ENCODE assay signal across 1 cellular context in genomic region chr2:228590681-228591080, GRCh38.
A peak's percentile ranks its signal among the peaks of the same experiment; 100 is the strongest.
TF ChIP-seq lines count a peak whose summit lies in the region.

No MANE protein-coding gene starts in this region.

TF ChIP-seq in GM12878, 131 proteins besides CTCF, POLR2A, EP300 and RAD21 (continued from another document):
- TF ChIP-seq, protein P1, sequence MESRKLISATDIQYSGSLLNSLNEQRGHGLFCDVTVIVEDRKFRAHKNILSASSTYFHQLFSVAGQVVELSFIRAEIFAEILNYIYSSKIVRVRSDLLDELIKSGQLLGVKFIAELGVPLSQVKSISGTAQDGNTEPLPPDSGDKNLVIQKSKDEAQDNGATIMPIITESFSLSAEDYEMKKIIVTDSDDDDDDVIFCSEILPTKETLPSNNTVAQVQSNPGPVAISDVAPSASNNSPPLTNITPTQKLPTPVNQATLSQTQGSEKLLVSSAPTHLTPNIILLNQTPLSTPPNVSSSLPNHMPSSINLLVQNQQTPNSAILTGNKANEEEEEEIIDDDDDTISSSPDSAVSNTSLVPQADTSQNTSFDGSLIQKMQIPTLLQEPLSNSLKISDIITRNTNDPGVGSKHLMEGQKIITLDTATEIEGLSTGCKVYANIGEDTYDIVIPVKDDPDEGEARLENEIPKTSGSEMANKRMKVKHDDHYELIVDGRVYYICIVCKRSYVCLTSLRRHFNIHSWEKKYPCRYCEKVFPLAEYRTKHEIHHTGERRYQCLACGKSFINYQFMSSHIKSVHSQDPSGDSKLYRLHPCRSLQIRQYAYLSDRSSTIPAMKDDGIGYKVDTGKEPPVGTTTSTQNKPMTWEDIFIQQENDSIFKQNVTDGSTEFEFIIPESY (IDR thresholded peaks at IDR 0.05), result no peak
- TF ChIP-seq, protein P2, sequence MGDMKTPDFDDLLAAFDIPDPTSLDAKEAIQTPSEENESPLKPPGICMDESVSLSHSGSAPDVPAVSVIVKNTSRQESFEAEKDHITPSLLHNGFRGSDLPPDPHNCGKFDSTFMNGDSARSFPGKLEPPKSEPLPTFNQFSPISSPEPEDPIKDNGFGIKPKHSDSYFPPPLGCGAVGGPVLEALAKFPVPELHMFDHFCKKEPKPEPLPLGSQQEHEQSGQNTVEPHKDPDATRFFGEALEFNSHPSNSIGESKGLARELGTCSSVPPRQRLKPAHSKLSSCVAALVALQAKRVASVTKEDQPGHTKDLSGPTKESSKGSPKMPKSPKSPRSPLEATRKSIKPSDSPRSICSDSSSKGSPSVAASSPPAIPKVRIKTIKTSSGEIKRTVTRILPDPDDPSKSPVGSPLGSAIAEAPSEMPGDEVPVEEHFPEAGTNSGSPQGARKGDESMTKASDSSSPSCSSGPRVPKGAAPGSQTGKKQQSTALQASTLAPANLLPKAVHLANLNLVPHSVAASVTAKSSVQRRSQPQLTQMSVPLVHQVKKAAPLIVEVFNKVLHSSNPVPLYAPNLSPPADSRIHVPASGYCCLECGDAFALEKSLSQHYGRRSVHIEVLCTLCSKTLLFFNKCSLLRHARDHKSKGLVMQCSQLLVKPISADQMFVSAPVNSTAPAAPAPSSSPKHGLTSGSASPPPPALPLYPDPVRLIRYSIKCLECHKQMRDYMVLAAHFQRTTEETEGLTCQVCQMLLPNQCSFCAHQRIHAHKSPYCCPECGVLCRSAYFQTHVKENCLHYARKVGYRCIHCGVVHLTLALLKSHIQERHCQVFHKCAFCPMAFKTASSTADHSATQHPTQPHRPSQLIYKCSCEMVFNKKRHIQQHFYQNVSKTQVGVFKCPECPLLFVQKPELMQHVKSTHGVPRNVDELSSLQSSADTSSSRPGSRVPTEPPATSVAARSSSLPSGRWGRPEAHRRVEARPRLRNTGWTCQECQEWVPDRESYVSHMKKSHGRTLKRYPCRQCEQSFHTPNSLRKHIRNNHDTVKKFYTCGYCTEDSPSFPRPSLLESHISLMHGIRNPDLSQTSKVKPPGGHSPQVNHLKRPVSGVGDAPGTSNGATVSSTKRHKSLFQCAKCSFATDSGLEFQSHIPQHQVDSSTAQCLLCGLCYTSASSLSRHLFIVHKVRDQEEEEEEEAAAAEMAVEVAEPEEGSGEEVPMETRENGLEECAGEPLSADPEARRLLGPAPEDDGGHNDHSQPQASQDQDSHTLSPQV (IDR thresholded peaks at IDR 0.05), result no peak
- TF ChIP-seq IRF4 (IDR thresholded peaks at IDR 0.05; ENCODE audit: low read depth, low read length) (peak; percentile 47; the same call in 1 of the 2 replicates), ZBED1 (IDR thresholded peaks at IDR 0.05; ENCODE audit: borderline replicate concordance) (no peak), CEBPB (IDR thresholded peaks at IDR 0.05; ENCODE audit: borderline replicate concordance in 1 of 2, low read depth in 2 of 2, low read length in 2 of 2) (0 out of 4 replicates have a peak, but pooled peaks of 1 of the 2 experiments have one; percentile 31), EGR1 (IDR thresholded peaks at IDR 0.05; ENCODE audit: borderline replicate concordance in 1 of 2, low read depth in 2 of 2, low read length in 2 of 2) (no peak), HDGF (IDR thresholded peaks at IDR 0.05) (no peak), NBN (IDR thresholded peaks at IDR 0.05) (peak; percentile 82)
